ENCODE assay signal across 10 cellular contexts in the genomic region with DNA sequence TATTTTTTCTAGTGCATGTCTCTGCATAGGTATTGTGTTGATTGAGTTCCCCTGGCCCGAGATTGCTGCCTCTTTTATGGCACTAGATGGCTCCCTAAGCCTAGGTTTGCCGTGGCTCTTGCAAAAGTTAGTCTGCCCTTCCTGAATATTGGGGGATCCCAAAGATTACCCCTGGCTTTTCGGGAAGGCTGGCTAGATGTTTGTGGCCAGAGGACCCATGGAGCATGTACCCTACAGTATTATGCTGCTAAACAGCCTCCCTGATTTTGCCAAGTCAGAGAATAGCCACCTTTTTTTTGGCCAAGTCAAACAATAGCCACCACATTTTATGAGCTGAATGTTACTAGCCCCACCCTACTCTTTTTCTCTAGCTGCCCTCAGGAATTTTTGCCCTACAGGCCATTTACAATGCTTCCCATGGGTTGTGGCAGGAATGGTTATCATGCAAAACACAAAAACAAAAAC.
DNase-seq lines count a peak whose midpoint lies in the region; ATAC-seq and TF ChIP-seq lines count a peak whose summit lies in the region.
"Had no signal": no experiment of that assay in that cellular context is flagged by ENCODE, and none has a peak within 500 bp of the region (broad histone marks: within the 10 kb centered on the region; RNA-seq: fewer than 3 reads in every experiment).

No MANE protein-coding gene starts in this region.

- H3K4me3 Mint-ChIP-seq in neural progenitor cell = no peak overlapping the region
- no peak overlapping the region for H3K4me3 Mint-ChIP-seq in activated naive CD8-positive, alpha-beta T cell treated with anti-CD3 and anti-CD28 coated beads, Interleukin-2, amount 50 U/mL, for 24 hours
- H3K4me3 Mint-ChIP-seq: immature natural killer cell, T-cell had no signal

- no peaks in the 10 kb centered on the region for H3K36me3 Mint-ChIP-seq in neural progenitor cell
- no peaks in the 10 kb centered on the region for H3K36me3 Mint-ChIP-seq in activated naive CD8-positive, alpha-beta T cell treated with anti-CD3 and anti-CD28 coated beads, Interleukin-2, amount 50 U/mL, for 24 hours (ENCODE audit: low read depth)
- H3K36me3 Mint-ChIP-seq: T-cell had no signal

- H3K27me3 Mint-ChIP-seq in neural progenitor cell (ENCODE audit: insufficient read depth, low read depth) = no peaks in the 10 kb centered on the region
- H3K27me3 Mint-ChIP-seq in activated naive CD8-positive, alpha-beta T cell treated with anti-CD3 and anti-CD28 coated beads, Interleukin-2, amount 50 U/mL, for 24 hours = peaks cover 6% of the 10 kb centered on the region

- peaks cover 5% of the 10 kb centered on the region for H3K4me1 ChIP-seq in neural progenitor cell
- no peaks in the 10 kb centered on the region for H3K4me1 ChIP-seq in heart left ventricle

- no peak overlapping the region for H3K27ac Mint-ChIP-seq in neural progenitor cell
- no peak overlapping the region for H3K27ac Mint-ChIP-seq in activated naive CD8-positive, alpha-beta T cell treated with anti-CD3 and anti-CD28 coated beads, Interleukin-2, amount 50 U/mL, for 24 hours
- H3K27ac Mint-ChIP-seq: immature natural killer cell, T-cell had no signal

- no peak for TF ChIP-seq POLR2A in NB4 (IDR thresholded peaks at IDR 0.05; ENCODE audit: extremely low read depth, insufficient read length)
- no peak for TF ChIP-seq POLR2A in heart left ventricle (IDR thresholded peaks at IDR 0.05)

- no peaks in the 10 kb centered on the region for H3K27me3 ChIP-seq in neural progenitor cell
- H3K27me3 ChIP-seq in heart left ventricle = no peaks in the 10 kb centered on the region

- no peaks in the 10 kb centered on the region for H3K4me1 Mint-ChIP-seq in neural progenitor cell
- no peaks in the 10 kb centered on the region for H3K4me1 Mint-ChIP-seq in activated naive CD8-positive, alpha-beta T cell treated with anti-CD3 and anti-CD28 coated beads, Interleukin-2, amount 50 U/mL, for 24 hours
- H3K4me1 Mint-ChIP-seq: immature natural killer cell, T-cell had no signal

- WGBS in heart left ventricle, 4 donors = 10 to 12% (median 11%) methylated on average over 3 of the region's 3 CpGs

- TF ChIP-seq CTCF in GM12873 (IDR thresholded peaks at IDR 0.05; ENCODE audit: insufficient read depth, low read depth, low read length, missing control alignments) (peak; percentile 45), NB4 (IDR thresholded peaks at IDR 0.05; ENCODE audit: low read depth, low read length) (no peak), neural progenitor cell (IDR thresholded peaks at IDR 0.05) (peak; percentile 74), heart left ventricle (IDR thresholded peaks at IDR 0.05) (peak in 4 of 12 donors; percentile 11 to 25 (median 12))

- ATAC-seq in activated naive CD8-positive, alpha-beta T cell treated with anti-CD3 and anti-CD28 coated beads, Interleukin-2, amount 50 U/mL, for 24 hours = no peak
- ATAC-seq in heart left ventricle = no peak
- ATAC-seq: T-cell had no signal

- H3F3A ChIP-seq in neural progenitor cell (ENCODE audit: low read depth) = no peaks in the 10 kb centered on the region

- H3K9ac ChIP-seq in neural progenitor cell = no peak overlapping the region

- no peaks in the 10 kb centered on the region for H3K79me2 ChIP-seq in neural progenitor cell (ENCODE audit: low read depth)

- peak; percentile 9 for DNase-seq in NB4 (ENCODE audit: low read depth)
- peak; percentile 47 for DNase-seq in dermis blood vessel endothelial cell
- DNase-seq in neural progenitor cell (ENCODE audit: low spot score) = peak; percentile 73
- DNase-seq in middle frontal gyrus (ENCODE audit: extremely low spot score, low spot score) = no peak
- no peak for DNase-seq in NOMO-1 treated with DMSO at 0.1 percent for 48 hours (lab: John Stamatoyannopoulos, UW; ENCODE audit: unreplicated experiment)
- no peak for DNase-seq in activated naive CD8-positive, alpha-beta T cell treated with anti-CD3 and anti-CD28 coated beads, Interleukin-2, amount 50 U/mL, for 24 hours
- DNase-seq in heart left ventricle = no peak
- DNase-seq: immature natural killer cell, T-cell had no signal

- H2AFZ ChIP-seq in neural progenitor cell (replicated peaks) = peak overlapping the region; percentile 98

- H3K4me3 ChIP-seq in NB4 (ENCODE audit: low read depth, low read length) = no peak overlapping the region
- H3K4me3 ChIP-seq in neural progenitor cell = no peak overlapping the region
- H3K4me3 ChIP-seq in heart left ventricle = no peak overlapping the region

- H3K9me3 Mint-ChIP-seq in neural progenitor cell = peaks cover 14% of the 10 kb centered on the region
- H3K9me3 Mint-ChIP-seq in activated naive CD8-positive, alpha-beta T cell treated with anti-CD3 and anti-CD28 coated beads, Interleukin-2, amount 50 U/mL, for 24 hours = peaks cover 12% of the 10 kb centered on the region

- H3K27ac ChIP-seq in neural progenitor cell = no peak overlapping the region
- no peak overlapping the region for H3K27ac ChIP-seq in heart left ventricle

- intact Hi-C loops in heart left ventricle (cut with DNase I) = no loop called here

- no peaks in the 10 kb centered on the region for H4K20me1 ChIP-seq in neural progenitor cell (ENCODE audit: low read depth)

- H3K4me2 ChIP-seq in neural progenitor cell = no peak overlapping the region

- no peaks in the 10 kb centered on the region for H3K36me3 ChIP-seq in neural progenitor cell
- no peaks in the 10 kb centered on the region for H3K36me3 ChIP-seq in heart left ventricle

- H3K9me3 ChIP-seq in neural progenitor cell (ENCODE audit: low read depth) = peaks cover 5% of the 10 kb centered on the region
- H3K9me3 ChIP-seq in heart left ventricle = peaks cover 0 to 28% (median 6%) of the 10 kb centered on the region in 12 donors

Comparison
In these comparisons a context has a peak if more than half of its experiments do, and no peak if none do; other contexts are left out.
1. DNase-seq: peak in NB4 (single experiment), dermis blood vessel endothelial cell (single experiment) and neural progenitor cell (single experiment); none in middle frontal gyrus (single experiment), NOMO-1 treated with DMSO at 0.1 percent for 48 hours (single experiment), activated naive CD8-positive, alpha-beta T cell treated with anti-CD3 and anti-CD28 coated beads, Interleukin-2, amount 50 U/mL, for 24 hours (single experiment) and heart left ventricle (0 of 5).